ENCODE assay signal across 8 cellular contexts in genomic region chr10:30784896-30785605, GRCh38.
DNase-seq lines count a peak whose midpoint lies in the region; ATAC-seq and TF ChIP-seq lines count a peak whose summit lies in the region.

No MANE protein-coding gene starts in this region.

- intact Hi-C loops in adrenal gland (cut with DNase I): loop anchor here in 1 of 2 donors (5.0 kb wide), 1 partner anchor 247 kb away; the partner anchor contains the start of gene ZNF438
- intact Hi-C loops in left cardiac atrium (cut with DNase I): loop anchor here (2.0 to 5.0 kb wide), 3 partner anchors 246 to 706 kb away; partner anchors contain the start of gene ZNF438 (in 1 of the 2)

- TF ChIP-seq CTCF in adrenal gland (IDR thresholded peaks at IDR 0.05): peak in 1 of 6 experiments; percentile 27
- TF ChIP-seq CTCF in osteoblast (IDR thresholded peaks at IDR 0.05; ENCODE audit: extremely low read depth, low read depth, low read length): no peak

- H3K4me3 ChIP-seq in adrenal gland (peak overlapping the region; percentile 35 to 95 (median 73)), osteoblast (ENCODE audit: insufficient read depth, low read length) (peak overlapping the region; percentile 90)

- ATAC-seq in left cardiac atrium: peak; percentile 82 to 87
- no peak for ATAC-seq in GM18511 (IDR thresholded peaks at IDR 0.05; ENCODE audit: unreplicated experiment)

- H3K27me3 ChIP-seq in adrenal gland (no peaks in the 10 kb centered on the region), osteoblast (ENCODE audit: insufficient read depth, low read length) (no peaks in the 10 kb centered on the region)

- DNase-seq in AG08395 (ENCODE audit: low spot score): peak; percentile 74
- peak; percentile 64 for DNase-seq in NOMO-1 treated with DMSO at 0.1 percent for 48 hours (lab: John Stamatoyannopoulos, UW; ENCODE audit: unreplicated experiment)
- peak; percentile 74 to 94 (median 86) for DNase-seq in adrenal gland
- peak; percentile 89 for DNase-seq in left cardiac atrium
- DNase-seq in osteoblast (ENCODE audit: insufficient read length, low spot score, missing footprints): peak; percentile 89
- no peak for DNase-seq in effector CD4-positive, alpha-beta T cell

- H2AFZ ChIP-seq in osteoblast (ENCODE audit: low read length): peak overlapping the region; percentile 90

- peak overlapping the region; percentile 67 to 95 (median 84) for H3K27ac ChIP-seq in adrenal gland
- H3K27ac ChIP-seq in osteoblast (ENCODE audit: low read depth, low read length): peak overlapping the region; percentile 86

- TF ChIP-seq POLR2A in GM19099 (IDR thresholded peaks at IDR 0.05; ENCODE audit: extremely low read depth, insufficient read length, low read depth): peak; percentile 31
- TF ChIP-seq POLR2A in adrenal gland (IDR thresholded peaks at IDR 0.05): peak in 1 of 2 donors; percentile 43

- H4K20me1 ChIP-seq in osteoblast (ENCODE audit: insufficient read depth, low read length): no peaks in the 10 kb centered on the region

- WGBS in adrenal gland, 4 donors: 1 to 3% (median 1%) methylated on average over 24 to 63 of the region's 63 CpGs

- H3K9me3 ChIP-seq in adrenal gland (replicated peaks in 1 of 3): no peaks in the 10 kb centered on the region
- H3K9me3 ChIP-seq in osteoblast (ENCODE audit: low read depth, low read length): no peaks in the 10 kb centered on the region

- H3K36me3 ChIP-seq in adrenal gland (replicated peaks in 1 of 2) (no peaks in the 10 kb centered on the region), osteoblast (ENCODE audit: insufficient read depth, low read length) (no peaks in the 10 kb centered on the region)

- H3K79me2 ChIP-seq in osteoblast (ENCODE audit: insufficient read depth, low read length): no peaks in the 10 kb centered on the region

- peak overlapping the region; percentile 94 for H3K4me2 ChIP-seq in osteoblast (ENCODE audit: insufficient read depth, low read length)

- H3K4me1 ChIP-seq in adrenal gland (replicated peaks in 1 of 2) (peaks cover 9% of the 10 kb centered on the region in 2 donors), osteoblast (ENCODE audit: insufficient read depth, low read length) (peaks cover 26% of the 10 kb centered on the region)
